9 cellular contexts compared by ENCODE assay signal in genomic region chr22:28594784-28595324, GRCh38.
DNase-seq lines count a peak whose midpoint lies in the region; ATAC-seq and TF ChIP-seq lines count a peak whose summit lies in the region.
"Had no signal": no experiment of that assay in that cellular context is flagged by ENCODE, and none has a peak within 500 bp of the region (broad histone marks: within the 10 kb centered on the region; RNA-seq: fewer than 3 reads in every experiment).

No MANE protein-coding gene starts in this region.

- H3K9ac ChIP-seq in adipocyte (ENCODE audit: low read length) (peak overlapping the region; percentile 48), smooth muscle cell (ENCODE audit: low read depth) (no peak overlapping the region)

- H4K20me1 ChIP-seq in smooth muscle cell (ENCODE audit: low read depth): no peaks in the 10 kb centered on the region

- no peak overlapping the region for H2AFZ ChIP-seq in smooth muscle cell (ENCODE audit: low read depth)

- TF ChIP-seq CTCF in AG09319 (IDR thresholded peaks at IDR 0.05; ENCODE audit: low read depth, low read length): peak; percentile 72
- peak; percentile 87 for TF ChIP-seq CTCF in smooth muscle cell (IDR thresholded peaks at IDR 0.05; ENCODE audit: borderline replicate concordance, insufficient read depth, poor library complexity, severe bottlenecking)

- H3K27ac ChIP-seq in smooth muscle cell (ENCODE audit: low read depth): no peak overlapping the region

- peak; percentile 55 for ATAC-seq in GM18907 (IDR thresholded peaks at IDR 0.05; ENCODE audit: unreplicated experiment)
- ATAC-seq in left ventricle myocardium superior: peak; percentile 87
- no peak for ATAC-seq in GM21447 (IDR thresholded peaks at IDR 0.05; ENCODE audit: unreplicated experiment)

- intact Hi-C loops in left ventricle myocardium superior (cut with micrococcal nuclease): loop anchor here (5.0 to 10.0 kb wide), 3 partner anchors 232 to 570 kb away; no protein-coding TSS in a partner anchor

- DNase-seq in AG09319 (ENCODE audit: extremely low read depth, low read depth): peak; percentile 60
- peak; percentile 47 for DNase-seq in NCI-H2227 treated with DMSO at 0.1 percent for 48 hours (lab: John Stamatoyannopoulos, UW)
- DNase-seq in adipocyte (ENCODE audit: low read depth): peak; percentile 92
- DNase-seq in left ventricle myocardium superior: no peak
- no peak for DNase-seq in smooth muscle cell (lab: John Stamatoyannopoulos, UW; ENCODE audit: unreplicated experiment)
- no peak for DNase-seq in HuH-7.5 (ENCODE audit: low spot score)

- H3K4me3 ChIP-seq in adipocyte (ENCODE audit: low read length): no peak overlapping the region
- no peak overlapping the region for H3K4me3 ChIP-seq in smooth muscle cell
- H3K4me3 ChIP-seq: HAP-1 had no signal

- H3K27me3 ChIP-seq in adipocyte (replicated peaks; ENCODE audit: control insufficient read depth, insufficient read depth, low read length): no peaks in the 10 kb centered on the region
- no peaks in the 10 kb centered on the region for H3K27me3 ChIP-seq in smooth muscle cell (ENCODE audit: low read depth)

- no peaks in the 10 kb centered on the region for H3K79me2 ChIP-seq in smooth muscle cell (ENCODE audit: low read depth)

- 29% methylated on average over 3 of the region's 3 CpGs for WGBS in smooth muscle cell (ENCODE audit: low lambda C conversion rate)

- H3K36me3 ChIP-seq in adipocyte (ENCODE audit: control insufficient read depth, insufficient read depth, low read length, severe bottlenecking) (no peaks in the 10 kb centered on the region), smooth muscle cell (ENCODE audit: low read depth) (no peaks in the 10 kb centered on the region)
- H3K36me3 ChIP-seq: HAP-1 had no signal

- peaks cover 24% of the 10 kb centered on the region for H3K4me1 ChIP-seq in adipocyte (ENCODE audit: control insufficient read depth, insufficient read depth, low read length)
- H3K4me1 ChIP-seq in smooth muscle cell (ENCODE audit: low read depth): no peaks in the 10 kb centered on the region

- H3K4me2 ChIP-seq in smooth muscle cell: no peak overlapping the region

- no peaks in the 10 kb centered on the region for H3F3A ChIP-seq in smooth muscle cell (ENCODE audit: low read depth)

- H3K9me3 ChIP-seq in adipocyte (ENCODE audit: control insufficient read depth, low read length) (no peaks in the 10 kb centered on the region), smooth muscle cell (replicated peaks; ENCODE audit: low read depth) (no peaks in the 10 kb centered on the region)
- H3K9me3 ChIP-seq: HAP-1 had no signal

Comparison
In these comparisons a context has a peak if more than half of its experiments do, and no peak if none do; other contexts are left out.
1. DNase-seq: peak in AG09319 (single experiment), NCI-H2227 treated with DMSO at 0.1 percent for 48 hours (single experiment) and adipocyte (single experiment); none in left ventricle myocardium superior (single experiment), smooth muscle cell (single experiment) and HuH-7.5 (single experiment).